ENCODE assay signal across 10 cellular contexts in genomic region chr1:78007677-78008341, GRCh38. TPM values are rescaled to one million over a fixed set of nuclear protein-coding genes. Genes with fewer than 3 reads are reported as not detected.
DNase-seq lines count a peak whose midpoint lies in the region; ATAC-seq, FAIRE-seq and TF ChIP-seq lines count a peak whose summit lies in the region.
"Had no signal": no experiment of that assay in that cellular context is flagged by ENCODE, and none has a peak within 500 bp of the region (broad histone marks: within the 10 kb centered on the region; RNA-seq: fewer than 3 reads in every experiment).

No MANE protein-coding gene starts in this region.

- 64 to 72% methylated on average over 4 of the region's 4 CpGs for WGBS in heart right ventricle, 2 donors
- 0% methylated on average over 4 of the region's 4 CpGs for WGBS in K562 (ENCODE audit: insufficient coverage, low coverage, missing lambda C conversion rate)

- H3K4me3 ChIP-seq in heart right ventricle: peak overlapping the region in 9 of 10 donors; percentile 52 to 74 (median 62)
- H3K4me3 ChIP-seq in K562: peak overlapping the region; percentile 49
- H3K4me3 ChIP-seq in muscle layer of duodenum (ENCODE audit: low read depth in 1 of 2, low read length in 2 of 2): peak overlapping the region; percentile 61 to 68
- H3K4me3 ChIP-seq in uterus: peak overlapping the region; percentile 49 to 61

- BruUV-seq in K562 (replicated peaks; lab: Mats Ljungman, UMichigan): TSS peak; percentile 1

- H3K9me3 ChIP-seq in heart right ventricle: no peaks in the 10 kb centered on the region
- H3K9me3 ChIP-seq in K562 (replicated peaks; ENCODE audit: control insufficient read depth, insufficient read depth, low read depth, low read length): no peaks in the 10 kb centered on the region
- no peaks in the 10 kb centered on the region for H3K9me3 ChIP-seq in muscle layer of duodenum (ENCODE audit: control insufficient read depth in 1 of 2, low read length in 2 of 2)
- H3K9me3 ChIP-seq in uterus: no peaks in the 10 kb centered on the region

- in situ Hi-C loops in K562 (cut with MboI): loop anchor here (10.0 kb wide), 1 partner anchor 107 kb away; no protein-coding TSS in a partner anchor

- H3K27ac ChIP-seq in heart right ventricle: peak overlapping the region in 5 of 10 donors; percentile 90 to 95 (median 93)
- H3K27ac ChIP-seq in K562 (ENCODE audit: extremely low read depth, low read depth, low read length): peak overlapping the region; percentile 18; the same call in 2 of the 3 replicates
- no peak overlapping the region for H3K27ac ChIP-seq in muscle layer of duodenum (ENCODE audit: low read length)
- H3K27ac ChIP-seq in uterus: peak overlapping the region; percentile 87 to 98

- peaks cover 87% of the 10 kb centered on the region for H3K79me2 ChIP-seq in K562 (ENCODE audit: control insufficient read depth, insufficient read depth, low read length)

- no peaks in the 10 kb centered on the region for H3K9me1 ChIP-seq in K562 (ENCODE audit: control insufficient read depth, insufficient read depth, low read length)

- POLR2A ChIA-PET in K562 (lab: Yijun Ruan, JAX): interaction anchor here (0.8 to 4.4 kb wide), 6 partner anchors 12 to 94 kb away, joined by 3 to 15 read pairs (median 4); no protein-coding TSS in a partner anchor

- no peaks in the 10 kb centered on the region for H3K27me3 ChIP-seq in heart right ventricle
- H3K27me3 ChIP-seq in K562 (ENCODE audit: control insufficient read depth in 2 of 2, insufficient read depth in 2 of 2, low read length in 2 of 2): no peaks in the 10 kb centered on the region
- no peaks in the 10 kb centered on the region for H3K27me3 ChIP-seq in muscle layer of duodenum (ENCODE audit: low read depth, low read length)
- H3K27me3 ChIP-seq in uterus: no peaks in the 10 kb centered on the region

- peaks cover 3% of the 10 kb centered on the region; the same call in 1 of the 2 replicates for H4K20me1 ChIP-seq in K562 (replicated peaks; ENCODE audit: control insufficient read depth, insufficient read depth, low read length)

- no peak for TF ChIP-seq CTCF in heart right ventricle (IDR thresholded peaks at IDR 0.05)
- no peak for TF ChIP-seq CTCF in K562 (IDR thresholded peaks at IDR 0.05 in 2 of 3, conservative IDR thresholded peaks at IDR 0.05 in 1 of 3; ENCODE audit: insufficient read depth in 2 of 3, low read depth in 1 of 3, low read length in 3 of 3)
- no peak for TF ChIP-seq CTCF in uterus (IDR thresholded peaks at IDR 0.05)

- CTCF ChIA-PET in K562 (lab: Yijun Ruan, JAX; ENCODE audit: low intra/inter-chr PET ratio): no interaction called here

- H3K36me3 ChIP-seq in heart right ventricle (peaks cover 0 to 2% (median under 1%) of the 10 kb centered on the region in 9 donors), K562 (ENCODE audit: control insufficient read depth, insufficient read depth, low read length) (peaks cover 2% of the 10 kb centered on the region), muscle layer of duodenum (ENCODE audit: control insufficient read depth in 1 of 2, insufficient read depth in 2 of 2, low read length in 2 of 2) (peaks cover under 1 to 11% of the 10 kb centered on the region in 2 donors), uterus (no peaks in the 10 kb centered on the region)

- no peak for TF ChIP-seq POLR2A in K562 (conservative IDR thresholded peaks at IDR 0.05)
- TF ChIP-seq POLR2A in uterus (IDR thresholded peaks at IDR 0.05): no peak

- intact Hi-C loops in heart right ventricle (cut with DNase I) (loop anchor here in 4 of 10 donors (5.0 to 10.0 kb wide), 4 partner anchors 39 to 107 kb away; partner anchors contain the start of gene GIPC2 (in 1 of the 4)), Right ventricle myocardium inferior (cut with DNase I) (no loop called here), K562 (cut with micrococcal nuclease) (loop anchor here (5.0 kb wide), 1 partner anchor 251 kb away; the partner anchor contains the start of gene USP33), uterus (cut with DNase I; ENCODE audit: low total_unique reads) (no loop called here)

- H3K4me2 ChIP-seq in K562 (ENCODE audit: insufficient read depth, low read length): peak overlapping the region; percentile 78

- TF ChIP-seq EP300 in K562 (IDR thresholded peaks at IDR 0.05; ENCODE audit: low read length): no peak

- DNase-seq in heart right ventricle (no peak), Right ventricle myocardium inferior (ENCODE audit: missing footprints) (no peak), K562 (ENCODE audit: extremely low read depth in 1 of 4, low spot score in 3 of 4) (peak in 1 of 4 experiments; percentile 63), uterus (no peak), COLO829 (ENCODE audit: low spot score) (no peak), retina (no peak)
- no peak for DNase-seq in NK-92 treated with Interleukin-12 subunit alpha and Interleukin-12 subunit beta, amount 100 ng/mL, for 24 hours (lab: John Stamatoyannopoulos, UW)
- DNase-seq: glutamatergic neuron, T1000 had no signal

- no peak for FAIRE-seq in K562 (lab: Jason Lieb, UNC)

- ATAC-seq in heart right ventricle: no peak
- ATAC-seq in Right ventricle myocardium inferior: no peak
- ATAC-seq in K562: peak; percentile 32

- no peak for TF ChIP-seq RAD21 in K562 (CRISPR knock-in tag; conservative IDR thresholded peaks at IDR 0.05 in 1 of 2, IDR thresholded peaks at IDR 0.05 in 1 of 2)

- H3K4me1 ChIP-seq in heart right ventricle: peaks cover 0 to 66% (median 43%) of the 10 kb centered on the region in 9 donors
- peaks cover 0 to 3% of the 10 kb centered on the region in 2 experiments; a peak in 2 of 5 replicates for H3K4me1 ChIP-seq in K562 (replicated peaks in 1 of 2; ENCODE audit: control insufficient read depth in 2 of 2, insufficient read depth in 2 of 2, low read length in 2 of 2)
- H3K4me1 ChIP-seq in muscle layer of duodenum (ENCODE audit: control insufficient read depth in 1 of 2, insufficient read depth in 2 of 2, low read length in 2 of 2): peaks cover 11 to 13% of the 10 kb centered on the region in 2 donors
- peaks cover 7 to 8% of the 10 kb centered on the region in 2 donors for H3K4me1 ChIP-seq in uterus

- H2AFZ ChIP-seq in K562 (ENCODE audit: low read depth, low read length): 0 out of 2 replicates have a peak overlapping the region, but pooled peaks have one; percentile 8

- peak overlapping the region; percentile 66 to 88 for H3K9ac ChIP-seq in K562 (ENCODE audit: insufficient read depth in 1 of 2, low read depth in 2 of 2, low read length in 2 of 2)

RNA-seq across cellular contexts. Expression of gene DNAJB4, which starts 3.1 kb away (rescaled TPM):
- total RNA-seq in heart right ventricle (100 to 1,000 TPM in 6 of 10 donors, 10 to 100 TPM in 4; 72.4 to 178 (median 141) TPM), Right ventricle myocardium inferior (88.0 TPM), K562 (2014; rRNA removed) (8.5 and 13.2 TPM in 2 replicates), K562 (2014; rRNA removed; fragmentation: Illumina TruSeq; extraction: Trizol) (22.5 and 33.2 TPM in 2 replicates), K562 (2015; rRNA removed; fragmentation: Illumina TruSeq; extraction: Trizol) (18.2 and 19.8 TPM in 2 replicates), K562 (2021) (17.8 and 20.5 TPM in 2 replicates), uterus (10 to 100 TPM; 38.0 to 70.9 (median 59.1) TPM)
- polyA plus RNA-seq in heart right ventricle (10 to 100 TPM; 38.5 to 58.8 TPM), K562 (2011; rRNA removed) (15.2 and 23.5 TPM in 2 replicates), K562 (2014; fragmentation: Illumina TruSeq; extraction: Trizol) (16.5 and 17.5 TPM in 2 replicates), K562 (2014; fragmentation: Nextera tagmentation; extraction: Ambion mirVana) (10 to 100 TPM; 18.3 to 27.7 TPM), K562 (2014; rRNA removed) (15.3 and 20.7 TPM in 2 replicates)
- total RNA-seq in K562 (2011; cell fraction: chromatin; rRNA removed; ENCODE audit: low replicate concordance): 20.6 and 59.9 TPM in 2 replicates
- 16.6 and 21.7 TPM in 2 replicates for total RNA-seq in K562 (2011; cell fraction: nucleolus; rRNA removed)
- total RNA-seq in K562 (2011; cell fraction: nucleoplasm; rRNA removed): 45.6 and 71.6 TPM in 2 replicates
- polyA plus RNA-seq in K562 (2011; cell fraction: cytosol; rRNA removed): 1.8 and 5.4 TPM in 2 replicates
- polyA plus RNA-seq in K562 (2011; cell fraction: nucleus; rRNA removed): 6.4 and 7.9 TPM in 2 replicates
- 11.4 and 15.5 TPM in 2 replicates for polyA plus RNA-seq in K562 (2012)
- 32.3 and 45.6 TPM in 2 replicates for polyA minus RNA-seq in K562 (2011; rRNA and poly(A)+ RNA removed)
- polyA minus RNA-seq in K562 (2011; cell fraction: cytosol; rRNA and poly(A)+ RNA removed): 9.8 and 10.6 TPM in 2 replicates
- 19.0 and 37.7 TPM in 2 replicates for polyA minus RNA-seq in K562 (2011; cell fraction: nucleus; rRNA and poly(A)+ RNA removed)

RNA-seq across cellular contexts. Expression of gene FUBP1, which starts 28.9 kb away (rescaled TPM):
- 10 to 100 TPM; 54.1 to 77.6 (median 72.1) TPM for total RNA-seq in heart right ventricle
- polyA plus RNA-seq in heart right ventricle: 10 to 100 TPM; 27.8 to 36.4 TPM
- total RNA-seq in Right ventricle myocardium inferior: 48.9 TPM
- total RNA-seq in K562 (2011; cell fraction: chromatin; rRNA removed; ENCODE audit: low replicate concordance): 264 and 677 TPM in 2 replicates
- 127 and 179 TPM in 2 replicates for total RNA-seq in K562 (2011; cell fraction: nucleolus; rRNA removed)
- 251 and 332 TPM in 2 replicates for total RNA-seq in K562 (2011; cell fraction: nucleoplasm; rRNA removed)
- 182 and 192 TPM in 2 replicates for total RNA-seq in K562 (2014; rRNA removed)
- total RNA-seq in K562 (2014; rRNA removed; fragmentation: Illumina TruSeq; extraction: Trizol): 253 and 279 TPM in 2 replicates
- 234 and 254 TPM in 2 replicates for total RNA-seq in K562 (2015; rRNA removed; fragmentation: Illumina TruSeq; extraction: Trizol)
- 195 and 199 TPM in 2 replicates for total RNA-seq in K562 (2021)
- polyA plus RNA-seq in K562 (2011; rRNA removed): 292 and 294 TPM in 2 replicates
- 136 and 194 TPM in 2 replicates for polyA plus RNA-seq in K562 (2011; cell fraction: cytosol; rRNA removed)
- polyA plus RNA-seq in K562 (2011; cell fraction: nucleus; rRNA removed): 763 and 1,195 TPM in 2 replicates
- 143 and 152 TPM in 2 replicates for polyA plus RNA-seq in K562 (2012)
- 185 and 213 TPM in 2 replicates for polyA plus RNA-seq in K562 (2014; fragmentation: Illumina TruSeq; extraction: Trizol)
- polyA plus RNA-seq in K562 (2014; fragmentation: Nextera tagmentation; extraction: Ambion mirVana): 100 to 1,000 TPM; 104 to 170 TPM
- 224 and 265 TPM in 2 replicates for polyA plus RNA-seq in K562 (2014; rRNA removed)
- polyA minus RNA-seq in K562 (2011; rRNA and poly(A)+ RNA removed): 304 and 320 TPM in 2 replicates
- polyA minus RNA-seq in K562 (2011; cell fraction: cytosol; rRNA and poly(A)+ RNA removed): 101 and 114 TPM in 2 replicates
- polyA minus RNA-seq in K562 (2011; cell fraction: nucleus; rRNA and poly(A)+ RNA removed): 359 and 608 TPM in 2 replicates
- total RNA-seq in uterus: 100 to 1,000 TPM in 2 of 4 donors, 10 to 100 TPM in 2; 40.6 to 300 (median 116) TPM

RNA-seq across cellular contexts. Expression of gene GIPC2, which starts 38.0 kb away (rescaled TPM):
- total RNA-seq in heart right ventricle: 1 to 10 TPM; 1.3 to 7.4 (median 3.7) TPM
- 1 to 10 TPM; 1.8 to 2.9 TPM for polyA plus RNA-seq in heart right ventricle
- total RNA-seq in Right ventricle myocardium inferior: 2.5 TPM
- not detected in 2 replicates for total RNA-seq in K562 (2011; cell fraction: chromatin; rRNA removed; ENCODE audit: low replicate concordance)
- not detected in 2 replicates for total RNA-seq in K562 (2011; cell fraction: nucleolus; rRNA removed)
- not detected in 2 replicates for total RNA-seq in K562 (2011; cell fraction: nucleoplasm; rRNA removed)
- total RNA-seq in K562 (2014; rRNA removed): 0.05 TPM in 1 of 2 replicates, not detected in the other
- total RNA-seq in K562 (2014; rRNA removed; fragmentation: Illumina TruSeq; extraction: Trizol): 0.04 and 0.06 TPM in 2 replicates
- total RNA-seq in K562 (2015; rRNA removed; fragmentation: Illumina TruSeq; extraction: Trizol): 0.04 and 0.08 TPM in 2 replicates
- total RNA-seq in K562 (2021): 0.04 TPM in 2 replicates
- polyA plus RNA-seq in K562 (2011; rRNA removed): 0.04 TPM in 1 of 2 replicates, not detected in the other
- not detected in 2 replicates for polyA plus RNA-seq in K562 (2011; cell fraction: cytosol; rRNA removed)
- polyA plus RNA-seq in K562 (2011; cell fraction: nucleus; rRNA removed): not detected in 2 replicates
- 0.04 TPM in 1 of 2 replicates, not detected in the other for polyA plus RNA-seq in K562 (2012)
- not detected in 2 replicates for polyA plus RNA-seq in K562 (2014; fragmentation: Illumina TruSeq; extraction: Trizol)
- polyA plus RNA-seq in K562 (2014; fragmentation: Nextera tagmentation; extraction: Ambion mirVana): under 1 TPM in 1 of 2 experiments, not detected in 1; 0.01 TPM
- polyA plus RNA-seq in K562 (2014; rRNA removed): not detected in 2 replicates
- polyA minus RNA-seq in K562 (2011; rRNA and poly(A)+ RNA removed): not detected in 2 replicates
- not detected in 2 replicates for polyA minus RNA-seq in K562 (2011; cell fraction: cytosol; rRNA and poly(A)+ RNA removed)
- polyA minus RNA-seq in K562 (2011; cell fraction: nucleus; rRNA and poly(A)+ RNA removed): not detected in 2 replicates
- 1 to 10 TPM; 3.6 to 8.2 (median 5.8) TPM for total RNA-seq in uterus
